Comparison of ENCODE assay signal across 14 cellular contexts in the genomic region with DNA sequence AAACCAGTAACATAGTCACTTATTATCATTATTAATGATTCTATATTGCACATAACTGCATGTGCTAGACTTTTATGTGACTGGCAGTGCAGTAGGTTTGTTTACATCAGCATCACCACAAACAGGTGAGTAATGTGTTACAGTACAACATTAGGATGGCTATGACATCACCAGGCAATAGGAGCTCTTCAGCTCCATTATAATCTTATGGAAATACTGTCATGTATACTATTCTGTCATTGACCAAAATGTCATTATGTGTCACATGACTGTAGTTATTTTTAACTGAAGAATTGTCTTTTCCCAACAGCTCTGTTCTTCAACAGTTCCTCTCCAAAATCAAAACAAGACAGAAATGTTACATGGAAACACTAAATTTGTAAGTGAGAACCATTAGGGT.
DNase-seq lines count a peak whose midpoint lies in the region; ATAC-seq lines count a peak whose summit lies in the region.
"Had no signal": no experiment of that assay in that cellular context is flagged by ENCODE, and none has a peak within 500 bp of the region (broad histone marks: within the 10 kb centered on the region; RNA-seq: fewer than 3 reads in every experiment).

No MANE protein-coding gene starts in this region.

- DNase-seq in DMS53 (lab: John Stamatoyannopoulos, UW) (peak; percentile 72), ELR (ENCODE audit: low read depth) (peak; percentile 43), SW480 (ENCODE audit: low spot score) (peak; percentile 1), nucleus accumbens (lab: John Stamatoyannopoulos, UW) (no peak)
- DNase-seq: BE2C; CD4-positive, alpha-beta memory T cell; DMS153; GM23248; H7; IMR-90 had no signal

- peak; percentile 73 for ATAC-seq in esophagus mucosa
- no peak for ATAC-seq in GM18517 (IDR thresholded peaks at IDR 0.05; ENCODE audit: unreplicated experiment)
- no peak for ATAC-seq in GM18861 (IDR thresholded peaks at IDR 0.05; ENCODE audit: unreplicated experiment)
- ATAC-seq: A549 had no signal

Comparison
In these comparisons a context has a peak if more than half of its experiments do, and no peak if none do; other contexts are left out.
1. DNase-seq: peak in DMS53 (single experiment), ELR (single experiment) and SW480 (single experiment); none in nucleus accumbens (0 of 56).